Comparison of ENCODE assay signal across 9 cellular contexts in the genomic region with DNA sequence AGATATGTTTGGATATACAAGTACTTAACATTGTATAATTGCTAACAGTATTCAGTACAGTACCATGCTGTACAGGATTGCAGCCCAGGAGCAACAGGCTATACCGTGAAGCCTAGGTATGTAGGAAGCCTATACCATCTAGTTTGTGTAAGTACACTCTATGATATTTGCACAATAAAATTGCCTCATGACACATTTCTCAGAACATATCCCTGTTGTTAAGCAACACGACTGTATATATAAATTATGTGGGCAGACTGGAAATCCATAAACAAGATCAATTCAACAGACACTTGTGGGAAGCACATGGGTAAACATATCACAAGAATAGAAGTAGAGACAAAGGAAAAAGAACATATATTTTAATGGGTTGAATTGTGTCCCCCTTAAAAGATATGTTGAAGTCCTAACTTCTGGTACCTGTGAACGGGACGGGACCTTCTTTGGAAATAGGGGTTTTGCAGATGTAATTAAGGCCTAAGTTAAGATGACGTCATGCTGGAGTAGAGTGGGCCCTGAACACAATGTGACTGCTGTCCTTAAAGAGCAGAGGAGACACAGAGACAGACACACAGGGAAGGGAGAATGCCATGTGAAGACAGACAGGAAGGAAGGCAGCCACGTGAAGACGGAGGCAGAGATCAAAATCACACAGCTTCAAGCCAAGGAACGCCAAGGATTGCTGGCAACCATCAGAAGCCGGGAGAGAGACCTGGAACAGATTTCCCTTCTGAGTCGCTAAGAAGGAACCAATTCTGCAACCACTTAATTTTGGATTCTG.
DNase-seq lines count a peak whose midpoint lies in the region; ATAC-seq lines count a peak whose summit lies in the region.
"Had no signal": no experiment of that assay in that cellular context is flagged by ENCODE, and none has a peak within 500 bp of the region (broad histone marks: within the 10 kb centered on the region; RNA-seq: fewer than 3 reads in every experiment).

No MANE protein-coding gene starts in this region.

- DNase-seq in SHP77 treated with DMSO at 0.1 percent for 48 hours (lab: John Stamatoyannopoulos, UW) (peak; percentile 2), SHP77 (lab: John Stamatoyannopoulos, UW) (no peak), T-helper 17 cell (no peak), globus pallidus (ENCODE audit: low spot score) (peak; percentile 16), stromal cell of bone marrow (ENCODE audit: low read depth) (peak; percentile 16), NCI-H1048 (lab: John Stamatoyannopoulos, UW) (no peak), GOT3 (lab: John Stamatoyannopoulos, UW) (no peak)
- DNase-seq: stimulated activated naive CD4-positive, alpha-beta T cell had no signal

- no peak for ATAC-seq in T-helper 17 cell
- ATAC-seq in GM21447 (IDR thresholded peaks at IDR 0.05; ENCODE audit: unreplicated experiment), result no peak

- peak overlapping the region; percentile 39 for H3K27ac Mint-ChIP-seq in T-helper 17 cell

- H3K4me1 Mint-ChIP-seq in T-helper 17 cell, result peaks cover 5% of the 10 kb centered on the region

- no peaks in the 10 kb centered on the region for H3K36me3 Mint-ChIP-seq in T-helper 17 cell (ENCODE audit: low read depth)

- no peaks in the 10 kb centered on the region for H3K9me3 ChIP-seq in T-helper 17 cell (ENCODE audit: control insufficient read depth, low read length, poor library complexity, severe bottlenecking)

- H3K4me3 Mint-ChIP-seq in T-helper 17 cell, result no peak overlapping the region

- no peaks in the 10 kb centered on the region for H3K27me3 Mint-ChIP-seq in T-helper 17 cell

Comparison
In these comparisons a context has a peak if more than half of its experiments do, and no peak if none do; other contexts are left out.
1. DNase-seq: peak in SHP77 treated with DMSO at 0.1 percent for 48 hours (single experiment), globus pallidus (single experiment) and stromal cell of bone marrow (single experiment); none in SHP77 (0 of 2), T-helper 17 cell (0 of 3), NCI-H1048 (single experiment) and GOT3 (single experiment).